11 cellular contexts compared by ENCODE assay signal in the genomic region with DNA sequence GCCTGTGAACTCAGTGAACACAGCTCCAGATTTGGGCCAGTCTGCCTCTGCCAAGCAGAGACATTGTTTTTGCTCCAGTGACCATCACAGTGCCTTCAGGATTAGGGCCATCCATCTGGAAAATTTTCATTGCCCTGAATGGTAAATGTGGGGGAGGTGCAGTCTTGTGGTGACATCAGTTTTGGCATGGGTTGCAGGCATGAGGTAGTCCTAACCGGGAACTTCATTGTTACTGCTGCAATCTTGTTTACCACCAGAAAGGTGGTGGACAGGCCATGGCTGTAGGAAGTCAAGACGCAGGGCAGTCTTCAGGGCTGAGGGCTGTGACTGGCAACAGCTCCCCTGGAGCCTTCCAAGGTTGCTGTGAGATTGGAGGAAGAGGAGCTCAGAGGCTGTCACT. TPM values are rescaled to one million over a fixed set of nuclear protein-coding genes. Genes with fewer than 3 reads are reported as not detected.
DNase-seq lines count a peak whose midpoint lies in the region; ATAC-seq, FAIRE-seq and TF ChIP-seq lines count a peak whose summit lies in the region.
"Had no signal": no experiment of that assay in that cellular context is flagged by ENCODE, and none has a peak within 500 bp of the region (broad histone marks: within the 10 kb centered on the region; RNA-seq: fewer than 3 reads in every experiment).

No MANE protein-coding gene starts in this region.

- no peaks in the 10 kb centered on the region for H3K27me3 ChIP-seq in small intestine (ENCODE audit: control insufficient read depth in 2 of 2, insufficient read depth in 2 of 2, low read length in 2 of 2)

- no peak for ATAC-seq in HG02763 (IDR thresholded peaks at IDR 0.05; ENCODE audit: unreplicated experiment)
- ATAC-seq: T-helper 17 cell had no signal

- peaks cover 3 to 10% of the 10 kb centered on the region in 2 donors for H3K4me1 ChIP-seq in small intestine (ENCODE audit: control insufficient read depth in 2 of 2, insufficient read depth in 1 of 2, low read depth in 1 of 2, low read length in 1 of 2)

- no peaks in the 10 kb centered on the region for H3K36me3 Mint-ChIP-seq in mesothelial cell of epicardium

- peaks cover 3% of the 10 kb centered on the region for H3K9me3 Mint-ChIP-seq in mesothelial cell of epicardium

- H3K27ac Mint-ChIP-seq in mesothelial cell of epicardium = no peak overlapping the region

- H3K4me3 ChIP-seq in fibroblast of pulmonary artery (replicated peaks; ENCODE audit: low read depth, low read length) (no peak overlapping the region), small intestine (ENCODE audit: low read depth in 1 of 2, low read length in 2 of 2) (no peak overlapping the region)
- H3K4me3 ChIP-seq: skin epidermis had no signal

- H3K27ac ChIP-seq in small intestine (ENCODE audit: low read depth in 1 of 2, low read length in 1 of 2) = no peak overlapping the region

- H3K4me3 Mint-ChIP-seq in mesothelial cell of epicardium = no peak overlapping the region

- WGBS in small intestine, 3 donors = 47 to 61% (median 51%) methylated on average over 2 of the region's 2 CpGs

- peak; percentile 61 for DNase-seq in AG20443 (ENCODE audit: low spot score)
- DNase-seq in NCI-H446 (lab: John Stamatoyannopoulos, UW) = peak; percentile 77 to 89
- peak; percentile 89 for DNase-seq in fibroblast of pulmonary artery (ENCODE audit: low read depth)
- peak in 30 of 56 donors; percentile 26 to 72 (median 50) for DNase-seq in nucleus accumbens (lab: John Stamatoyannopoulos, UW)
- no peak for DNase-seq in GM20000 (ENCODE audit: low spot score)
- DNase-seq in mesothelial cell of epicardium (ENCODE audit: low spot score in 2 of 2, unreplicated experiment in 2 of 2) = no peak
- DNase-seq in small intestine = no peak
- DNase-seq: activated gamma-delta T cell treated with Interleukin-2 at 50 U/mL for 16 hours, T-helper 17 cell had no signal

- no peaks in the 10 kb centered on the region for H3K27me3 Mint-ChIP-seq in mesothelial cell of epicardium (ENCODE audit: low read depth)

- FAIRE-seq in small intestine (lab: Jason Lieb, UNC) = no peak

- TF ChIP-seq CTCF in fibroblast of pulmonary artery (IDR thresholded peaks at IDR 0.05; ENCODE audit: low read length, missing control alignments) (no peak), GM20000 (IDR thresholded peaks at IDR 0.05; ENCODE audit: extremely low read depth, missing control alignments) (no peak), mesothelial cell of epicardium (IDR thresholded peaks at IDR 0.05; ENCODE audit: unreplicated experiment) (no peak)

- H3K36me3 ChIP-seq in small intestine (ENCODE audit: control insufficient read depth in 2 of 2, insufficient read depth in 2 of 2, low read length in 2 of 2) = no peaks in the 10 kb centered on the region

- H3K4me1 Mint-ChIP-seq in mesothelial cell of epicardium = peaks cover 1% of the 10 kb centered on the region

- no peaks in the 10 kb centered on the region for H3K9me3 ChIP-seq in small intestine (ENCODE audit: control insufficient read depth, low read depth)

RNA-seq across cellular contexts. Expression of gene SPATA13, which starts 55.2 kb away (rescaled TPM):
- total RNA-seq in mesothelial cell of epicardium = 2.9 to 3.8 TPM (median 3.7 TPM) in 3 replicates
- 10 to 100 TPM in 2 of 3 donors, 1 to 10 TPM in 1; 10.0 to 57.0 (median 13.6) TPM for polyA plus RNA-seq in small intestine

Comparison
In these comparisons a context has a peak if more than half of its experiments do, and no peak if none do; other contexts are left out.
1. DNase-seq: peak in AG20443 (single experiment), NCI-H446 (2 of 2), fibroblast of pulmonary artery (single experiment) and nucleus accumbens (30 of 56); none in GM20000 (single experiment), mesothelial cell of epicardium (0 of 2) and small intestine (single experiment).